In genomic region chr12:6554990-6555691, GRCh38 we compare ENCODE assay signal across 8 cellular contexts. TPM values are rescaled to one million over a fixed set of nuclear protein-coding genes. Genes with fewer than 3 reads are reported as not detected.
DNase-seq lines count a peak whose midpoint lies in the region; ATAC-seq lines count a peak whose summit lies in the region.

No MANE protein-coding gene starts in this region.

- H3K27me3 ChIP-seq in naive thymus-derived CD4-positive, alpha-beta T cell (ENCODE audit: control insufficient read depth in 2 of 2, insufficient read depth in 2 of 2, low read length in 2 of 2): no peaks in the 10 kb centered on the region

- H3K4me1 ChIP-seq in naive thymus-derived CD4-positive, alpha-beta T cell (ENCODE audit: control insufficient read depth in 2 of 2, insufficient read depth in 2 of 2, low read length in 2 of 2): peaks cover 26 to 29% of the 10 kb centered on the region in 2 donors

- POLR2A ChIA-PET in naive thymus-derived CD4-positive, alpha-beta T cell (lab: Charles Lee): interaction anchor here (0.8 to 4.6 kb wide), 6 partner anchors 12 to 216 kb away, joined by 3 to 17 read pairs (median 4); partner anchors contain the start of genes MRPL51, NCAPD2 and NOP2

- H3K4me3 ChIP-seq in naive thymus-derived CD4-positive, alpha-beta T cell (ENCODE audit: low read length): peak overlapping the region; percentile 92

- peak; percentile 45 for DNase-seq in AG08396 (ENCODE audit: low spot score)
- peak; percentile 27 for DNase-seq in M059J (ENCODE audit: low read depth)
- DNase-seq in naive thymus-derived CD4-positive, alpha-beta T cell: peak in 1 of 9 donors; percentile 49
- no peak for DNase-seq in midbrain (lab: John Stamatoyannopoulos, UW)
- DNase-seq in cerebellar cortex (ENCODE audit: low spot score): no peak
- DNase-seq in NCI-H1092 (lab: John Stamatoyannopoulos, UW): no peak

- H3K9me3 ChIP-seq in naive thymus-derived CD4-positive, alpha-beta T cell (ENCODE audit: control insufficient read depth in 2 of 3, low read length in 3 of 3): no peaks in the 10 kb centered on the region

- no peaks in the 10 kb centered on the region for H3K27me3 Mint-ChIP-seq in dendritic cell treated with granulocyte-macrophage colony-stimulating factor and Interleukin-4, amounts not matched to agents 40 ng/mL and 50 ng/mL, for 4 days
- no peaks in the 10 kb centered on the region for H3K27me3 Mint-ChIP-seq in naive thymus-derived CD4-positive, alpha-beta T cell

- H3K36me3 Mint-ChIP-seq in dendritic cell treated with granulocyte-macrophage colony-stimulating factor and Interleukin-4, amounts not matched to agents 40 ng/mL and 50 ng/mL, for 4 days (ENCODE audit: low read depth): peaks cover 70% of the 10 kb centered on the region
- peaks cover 0 to 17% (median 7%) of the 10 kb centered on the region in 5 donors for H3K36me3 Mint-ChIP-seq in naive thymus-derived CD4-positive, alpha-beta T cell

- CTCF ChIA-PET in naive thymus-derived CD4-positive, alpha-beta T cell (lab: Charles Lee): interaction anchor here (0.8 to 1.3 kb wide), 3 partner anchors 10 to 274 kb away, joined by 3 to 7 read pairs (median 3); partner anchors contain the start of gene P3H3

- peak overlapping the region; percentile 83 for H3K4me3 Mint-ChIP-seq in dendritic cell treated with granulocyte-macrophage colony-stimulating factor and Interleukin-4, amounts not matched to agents 40 ng/mL and 50 ng/mL, for 4 days
- H3K4me3 Mint-ChIP-seq in naive thymus-derived CD4-positive, alpha-beta T cell: peak overlapping the region; percentile 80 to 96 (median 92)

- ATAC-seq in GM19452 (IDR thresholded peaks at IDR 0.05; ENCODE audit: unreplicated experiment): peak; percentile 7
- no peak for ATAC-seq in naive thymus-derived CD4-positive, alpha-beta T cell

- intact Hi-C loops in dendritic cell treated with granulocyte-macrophage colony-stimulating factor and Interleukin-4, amounts not matched to agents 40 ng/mL and 50 ng/mL, for 4 days (cut with micrococcal nuclease): no loop called here
- intact Hi-C loops in naive thymus-derived CD4-positive, alpha-beta T cell (cut with micrococcal nuclease): loop anchor here (5.0 kb wide), 4 partner anchors 93 to 347 kb away; partner anchors contain the start of gene LRRC23 (in 1 of the 2)

- H3K27ac Mint-ChIP-seq in dendritic cell treated with granulocyte-macrophage colony-stimulating factor and Interleukin-4, amounts not matched to agents 40 ng/mL and 50 ng/mL, for 4 days: peak overlapping the region; percentile 84
- H3K27ac Mint-ChIP-seq in naive thymus-derived CD4-positive, alpha-beta T cell: peak overlapping the region; percentile 14 to 88 (median 49)

- H3K27ac ChIP-seq in naive thymus-derived CD4-positive, alpha-beta T cell (ENCODE audit: low read depth, low read length): peak overlapping the region; percentile 71

- no peaks in the 10 kb centered on the region for H3K9me3 Mint-ChIP-seq in dendritic cell treated with granulocyte-macrophage colony-stimulating factor and Interleukin-4, amounts not matched to agents 40 ng/mL and 50 ng/mL, for 4 days
- no peaks in the 10 kb centered on the region for H3K9me3 Mint-ChIP-seq in naive thymus-derived CD4-positive, alpha-beta T cell

- H3K36me3 ChIP-seq in naive thymus-derived CD4-positive, alpha-beta T cell (ENCODE audit: control insufficient read depth in 2 of 3, insufficient read depth in 3 of 3, low read length in 3 of 3): peaks cover 8 to 38% (median 12%) of the 10 kb centered on the region in 3 experiments

- peaks cover 60% of the 10 kb centered on the region for H3K4me1 Mint-ChIP-seq in dendritic cell treated with granulocyte-macrophage colony-stimulating factor and Interleukin-4, amounts not matched to agents 40 ng/mL and 50 ng/mL, for 4 days (ENCODE audit: low read depth)
- H3K4me1 Mint-ChIP-seq in naive thymus-derived CD4-positive, alpha-beta T cell: peaks cover 39 to 58% (median 54%) of the 10 kb centered on the region in 7 donors

RNA-seq across cellular contexts. Expression of gene IFFO1, which starts 0.7 kb away (rescaled TPM):
- total RNA-seq in M059J (2014; rRNA removed; shearing (Covaris generic)): 5.4 and 13.4 TPM in 2 replicates
- 10 to 100 TPM; 28.2 to 55.9 (median 45.9) TPM for total RNA-seq in naive thymus-derived CD4-positive, alpha-beta T cell
- polyA plus RNA-seq in naive thymus-derived CD4-positive, alpha-beta T cell: 10 to 100 TPM in 1 of 2 donors, 1 to 10 TPM in 1; 5.4 to 11.4 TPM

RNA-seq across cellular contexts. Expression of gene NOP2, which starts 12.9 kb away (rescaled TPM):
- 29.8 and 47.0 TPM in 2 replicates for total RNA-seq in M059J (2014; rRNA removed; shearing (Covaris generic))
- total RNA-seq in naive thymus-derived CD4-positive, alpha-beta T cell: 100 to 1,000 TPM in 1 of 5 experiments, 10 to 100 TPM in 4; 74.4 to 102 (median 87.6) TPM
- polyA plus RNA-seq in naive thymus-derived CD4-positive, alpha-beta T cell: 10 to 100 TPM; 24.2 to 53.7 TPM

RNA-seq across cellular contexts. Expression of gene GAPDH, which starts 20.8 kb away (rescaled TPM):
- 6,702 and 8,157 TPM in 2 replicates for total RNA-seq in M059J (2014; rRNA removed; shearing (Covaris generic))
- total RNA-seq in naive thymus-derived CD4-positive, alpha-beta T cell: 1,000 to 10,000 TPM in 1 of 5 experiments, 100 to 1,000 TPM in 4; 330 to 4,503 (median 379) TPM
- polyA plus RNA-seq in naive thymus-derived CD4-positive, alpha-beta T cell: 1,000 to 10,000 TPM; 1,202 to 1,413 TPM

RNA-seq across cellular contexts. Expression of gene CHD4, which starts 52.0 kb away (rescaled TPM):
- 131 and 207 TPM in 2 replicates for total RNA-seq in M059J (2014; rRNA removed; shearing (Covaris generic))
- total RNA-seq in naive thymus-derived CD4-positive, alpha-beta T cell: 100 to 1,000 TPM; 246 to 387 (median 267) TPM
- 10 to 100 TPM; 41.8 to 91.4 TPM for polyA plus RNA-seq in naive thymus-derived CD4-positive, alpha-beta T cell

Comparison
In these comparisons a context has a peak if more than half of its experiments do, and no peak if none do; other contexts are left out.
1. DNase-seq: peak in AG08396 (single experiment) and M059J (single experiment); none in midbrain (single experiment), cerebellar cortex (single experiment) and NCI-H1092 (single experiment).